22 cellular contexts compared by ENCODE assay signal in genomic region chrX:46860536-46860935, GRCh38.
"Had no signal": no experiment of that assay in that cellular context is flagged by ENCODE, and none has a peak within 500 bp of the region (broad histone marks: within the 10 kb centered on the region; RNA-seq: fewer than 3 reads in every experiment).

No MANE protein-coding gene starts in this region.

- DNase-seq: activated CD4-positive, alpha-beta memory T cell treated with anti-CD3 and anti-CD28 coated beads for 36 hours; activated CD4-positive, alpha-beta T cell treated with anti-CD3 and anti-CD28 coated beads for 48 hours; activated naive CD4-positive, alpha-beta T cell treated with Interleukin-2 at 50 U/mL for 16 hours; activated naive CD8-positive, alpha-beta T cell treated with anti-CD3 and anti-CD28 coated beads for 36 hours; activated T-cell treated with anti-CD3 and anti-CD28 coated beads, Interleukin-2, amount 50 U/mL, for 48 hours; central memory CD4-positive, alpha-beta T cell; colonic mucosa; heart right ventricle; islet precursor cell; left cardiac atrium; pancreas; right cardiac atrium; stimulated activated CD4-positive, alpha-beta T cell treated with anti-CD3 and anti-CD28 coated beads, Interleukin-1b, Interleukin-23, amount 100 ng/mL, for 48 hours; stomach; T1000 had no signal

- FAIRE-seq: pancreas had no signal

- H3K27me3 ChIP-seq: colonic mucosa, heart right ventricle, neutrophil, pancreas, stomach, suprapubic skin had no signal

- H3K9me3 Mint-ChIP-seq: activated CD4-positive, alpha-beta memory T cell treated with anti-CD3 and anti-CD28 coated beads for 36 hours; activated naive CD8-positive, alpha-beta T cell treated with anti-CD3 and anti-CD28 coated beads for 36 hours; memory B cell; stimulated activated memory B cell treated with anti-CD40 and anti-IgM and Interleukin-4, amounts not matched to agents 10 μg/mL and 1 μg/mL and 100 μg/mL, for 72 hours had no signal

- H3K4me3 ChIP-seq: colonic mucosa, heart right ventricle, pancreas, skin epidermis, stomach, suprapubic skin, tibial nerve had no signal

- H3K4me1 Mint-ChIP-seq: activated naive CD8-positive, alpha-beta T cell treated with anti-CD3 and anti-CD28 coated beads for 36 hours; nephron had no signal

- H3K27ac ChIP-seq: colonic mucosa, heart right ventricle, neutrophil, pancreas, skin epidermis, stomach, suprapubic skin, tibial nerve had no signal

- H3K9me3 ChIP-seq: colonic mucosa, heart right ventricle, neutrophil, pancreas, stomach, suprapubic skin, tibial nerve had no signal

- H3K36me3 ChIP-seq: colonic mucosa, pancreas, suprapubic skin had no signal

- ATAC-seq: heart right ventricle; left cardiac atrium; pancreas; right cardiac atrium; stimulated activated memory B cell treated with anti-CD40 and anti-IgM and Interleukin-4, amounts not matched to agents 10 μg/mL and 1 μg/mL and 100 μg/mL, for 72 hours had no signal

- H3K27me3 Mint-ChIP-seq: activated CD4-positive, alpha-beta memory T cell treated with anti-CD3 and anti-CD28 coated beads for 36 hours; activated naive CD8-positive, alpha-beta T cell treated with anti-CD3 and anti-CD28 coated beads for 36 hours; memory B cell; stimulated activated memory B cell treated with anti-CD40 and anti-IgM and Interleukin-4, amounts not matched to agents 10 μg/mL and 1 μg/mL and 100 μg/mL, for 72 hours had no signal

- H3K4me3 Mint-ChIP-seq: activated CD4-positive, alpha-beta memory T cell treated with anti-CD3 and anti-CD28 coated beads for 36 hours; activated naive CD8-positive, alpha-beta T cell treated with anti-CD3 and anti-CD28 coated beads for 36 hours; memory B cell; nephron; stimulated activated memory B cell treated with anti-CD40 and anti-IgM and Interleukin-4, amounts not matched to agents 10 μg/mL and 1 μg/mL and 100 μg/mL, for 72 hours had no signal

- H3K27ac Mint-ChIP-seq: activated CD4-positive, alpha-beta memory T cell treated with anti-CD3 and anti-CD28 coated beads for 36 hours; activated naive CD8-positive, alpha-beta T cell treated with anti-CD3 and anti-CD28 coated beads for 36 hours; memory B cell; nephron; stimulated activated memory B cell treated with anti-CD40 and anti-IgM and Interleukin-4, amounts not matched to agents 10 μg/mL and 1 μg/mL and 100 μg/mL, for 72 hours had no signal

- H3K4me1 ChIP-seq: colonic mucosa, pancreas, stomach, suprapubic skin, tibial nerve had no signal
